Comparison of ENCODE assay signal across 1 cellular context in the genomic region with DNA sequence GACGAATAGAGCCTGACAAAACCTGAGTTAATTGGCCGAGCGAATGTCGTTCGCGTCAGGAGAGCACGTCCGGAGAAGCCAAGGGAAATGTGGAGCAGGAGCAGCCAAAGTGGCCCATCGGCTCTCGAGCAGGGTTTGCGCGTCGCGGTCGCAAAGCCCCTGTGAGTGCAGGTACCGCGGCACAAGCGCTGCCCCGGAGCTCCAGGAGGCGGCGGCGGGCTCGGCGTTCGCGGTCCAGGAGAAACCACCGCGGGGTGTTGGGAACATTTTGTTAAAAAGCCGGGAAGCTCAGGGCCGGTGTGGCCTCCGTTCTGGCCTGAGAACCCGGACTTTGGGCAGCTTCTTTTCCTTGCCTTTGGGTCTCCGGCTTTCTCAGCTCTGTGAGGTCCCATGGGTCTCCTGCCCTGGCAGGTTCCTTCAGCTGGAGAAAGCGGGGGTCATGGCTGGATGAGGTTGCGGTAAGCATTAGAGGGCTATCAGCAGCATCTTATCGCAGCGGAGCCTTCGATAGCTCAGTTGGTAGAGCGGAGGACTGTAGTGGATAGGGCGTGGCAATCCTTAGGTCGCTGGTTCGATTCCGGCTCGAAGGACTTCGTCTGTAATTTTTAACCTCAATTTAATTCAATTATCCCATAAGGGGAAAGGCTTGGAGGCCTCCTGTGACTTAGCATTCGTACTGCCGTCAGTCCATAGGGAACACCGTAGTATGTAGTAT.
TF ChIP-seq lines count a peak whose summit lies in the region.

No MANE protein-coding gene starts in this region.

TF ChIP-seq in HepG2, 621 proteins besides CTCF, POLR2A, EP300 and RAD21 (continued from another document and continues in another):
- TF ChIP-seq ZNF318 (CRISPR knock-in tag; IDR thresholded peaks at IDR 0.05) (no peak), ZNF251 (CRISPR knock-in tag; IDR thresholded peaks at IDR 0.05) (peak; percentile 91), SMC3 (IDR thresholded peaks at IDR 0.05; ENCODE audit: low read length) (no peak; the same call in none of the 2 replicates), ETV6 (CRISPR knock-in tag; conservative IDR thresholded peaks at IDR 0.05) (peak; percentile 79; the same call in 1 of the 2 replicates), NR2F6 (IDR thresholded peaks at IDR 0.05) (peak; percentile 75), NR2F6 (CRISPR knock-in tag; IDR thresholded peaks at IDR 0.05) (peak; percentile 82), ONECUT2 (CRISPR knock-in tag; IDR thresholded peaks at IDR 0.05) (0 out of 2 replicates have a peak, but pooled peaks have one; percentile 8), CHCHD3 (CRISPR knock-in tag; IDR thresholded peaks at IDR 0.05) (peak; percentile 63; the same call in 1 of the 2 replicates), ZNF839 (CRISPR knock-in tag; IDR thresholded peaks at IDR 0.05; ENCODE audit: borderline replicate concordance) (no peak; the same call in 1 of the 2 replicates), CREB1 (IDR thresholded peaks at IDR 0.05) (peak; percentile 17; the same call in 1 of the 2 replicates), CREB1 (CRISPR knock-in tag; IDR thresholded peaks at IDR 0.05) (no peak), ZFP90 (CRISPR knock-in tag; IDR thresholded peaks at IDR 0.05; ENCODE audit: borderline replicate concordance) (peak; percentile 97), ZSCAN21 (CRISPR knock-in tag; IDR thresholded peaks at IDR 0.05; ENCODE audit: borderline replicate concordance) (no peak; the same call in 1 of the 2 replicates), SOX6 (IDR thresholded peaks at IDR 0.05) (no peak), SOX6 (CRISPR knock-in tag; IDR thresholded peaks at IDR 0.05) (peak; percentile 63), RARA (CRISPR knock-in tag; IDR thresholded peaks at IDR 0.05) (peak; percentile 43; the same call in 1 of the 2 replicates), ZNF891 (CRISPR knock-in tag; IDR thresholded peaks at IDR 0.05) (peak; percentile 66; the same call in 1 of the 2 replicates), MAF1 (CRISPR knock-in tag; IDR thresholded peaks at IDR 0.05; ENCODE audit: borderline replicate concordance) (peak; percentile 98), ZNF335 (CRISPR knock-in tag; IDR thresholded peaks at IDR 0.05) (peak; percentile 61), ZNF12 (CRISPR knock-in tag; IDR thresholded peaks at IDR 0.05) (peak; percentile 61), ZNF660 (CRISPR knock-in tag; IDR thresholded peaks at IDR 0.05; ENCODE audit: borderline replicate concordance, low read depth) (no peak), ZNF138 (CRISPR knock-in tag; IDR thresholded peaks at IDR 0.05; ENCODE audit: low read depth) (0 out of 2 replicates have a peak, but pooled peaks have one; percentile 60), MLX (CRISPR knock-in tag; IDR thresholded peaks at IDR 0.05) (peak; percentile 11; the same call in 1 of the 2 replicates), ZNF441 (CRISPR knock-in tag; IDR thresholded peaks at IDR 0.05; ENCODE audit: borderline replicate concordance) (peak; percentile 64; the same call in 1 of the 2 replicates), RFX5 (IDR thresholded peaks at IDR 0.05; ENCODE audit: low read depth, low read length) (no peak), ATF7-NPFF (CRISPR knock-in tag; IDR thresholded peaks at IDR 0.05; ENCODE audit: low read depth) (peak; percentile 51; the same call in 1 of the 2 replicates), RBM22 (optimal IDR thresholded peaks at IDR 0.05; ENCODE audit: low read length) (peak; percentile 92), ZNF326 (CRISPR knock-in tag; IDR thresholded peaks at IDR 0.05; ENCODE audit: borderline replicate concordance) (peak; percentile 88; the same call in 1 of the 2 replicates), STAG1 (CRISPR knock-in tag; IDR thresholded peaks at IDR 0.05) (peak; percentile 48; the same call in 1 of the 2 replicates), RAD51 (IDR thresholded peaks at IDR 0.05; ENCODE audit: borderline replicate concordance) (no peak), PAX8 (CRISPR knock-in tag; IDR thresholded peaks at IDR 0.05; ENCODE audit: borderline replicate concordance) (0 out of 2 replicates have a peak, but pooled peaks have one; percentile 14), ZNF549 (CRISPR knock-in tag; IDR thresholded peaks at IDR 0.05) (no peak), FIP1L1 (IDR thresholded peaks at IDR 0.05; ENCODE audit: borderline replicate concordance, insufficient read depth, low read depth, low read length) (no peak)
- TF ChIP-seq, protein P1, sequence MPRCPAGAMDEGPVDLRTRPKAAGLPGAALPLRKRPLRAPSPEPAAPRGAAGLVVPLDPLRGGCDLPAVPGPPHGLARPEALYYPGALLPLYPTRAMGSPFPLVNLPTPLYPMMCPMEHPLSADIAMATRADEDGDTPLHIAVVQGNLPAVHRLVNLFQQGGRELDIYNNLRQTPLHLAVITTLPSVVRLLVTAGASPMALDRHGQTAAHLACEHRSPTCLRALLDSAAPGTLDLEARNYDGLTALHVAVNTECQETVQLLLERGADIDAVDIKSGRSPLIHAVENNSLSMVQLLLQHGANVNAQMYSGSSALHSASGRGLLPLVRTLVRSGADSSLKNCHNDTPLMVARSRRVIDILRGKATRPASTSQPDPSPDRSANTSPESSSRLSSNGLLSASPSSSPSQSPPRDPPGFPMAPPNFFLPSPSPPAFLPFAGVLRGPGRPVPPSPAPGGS (CRISPR knock-in tag; IDR thresholded peaks at IDR 0.05) = peak; percentile 98
- TF ChIP-seq, protein P2, sequence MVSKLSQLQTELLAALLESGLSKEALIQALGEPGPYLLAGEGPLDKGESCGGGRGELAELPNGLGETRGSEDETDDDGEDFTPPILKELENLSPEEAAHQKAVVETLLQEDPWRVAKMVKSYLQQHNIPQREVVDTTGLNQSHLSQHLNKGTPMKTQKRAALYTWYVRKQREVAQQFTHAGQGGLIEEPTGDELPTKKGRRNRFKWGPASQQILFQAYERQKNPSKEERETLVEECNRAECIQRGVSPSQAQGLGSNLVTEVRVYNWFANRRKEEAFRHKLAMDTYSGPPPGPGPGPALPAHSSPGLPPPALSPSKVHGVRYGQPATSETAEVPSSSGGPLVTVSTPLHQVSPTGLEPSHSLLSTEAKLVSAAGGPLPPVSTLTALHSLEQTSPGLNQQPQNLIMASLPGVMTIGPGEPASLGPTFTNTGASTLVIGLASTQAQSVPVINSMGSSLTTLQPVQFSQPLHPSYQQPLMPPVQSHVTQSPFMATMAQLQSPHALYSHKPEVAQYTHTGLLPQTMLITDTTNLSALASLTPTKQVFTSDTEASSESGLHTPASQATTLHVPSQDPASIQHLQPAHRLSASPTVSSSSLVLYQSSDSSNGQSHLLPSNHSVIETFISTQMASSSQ (IDR thresholded peaks at IDR 0.05; ENCODE audit: low read depth) = peak; percentile 64; the same call in 1 of the 2 replicates
- TF ChIP-seq, protein P2 (CRISPR knock-in tag; IDR thresholded peaks at IDR 0.05; ENCODE audit: borderline replicate concordance) = no peak
- TF ChIP-seq, protein P3, sequence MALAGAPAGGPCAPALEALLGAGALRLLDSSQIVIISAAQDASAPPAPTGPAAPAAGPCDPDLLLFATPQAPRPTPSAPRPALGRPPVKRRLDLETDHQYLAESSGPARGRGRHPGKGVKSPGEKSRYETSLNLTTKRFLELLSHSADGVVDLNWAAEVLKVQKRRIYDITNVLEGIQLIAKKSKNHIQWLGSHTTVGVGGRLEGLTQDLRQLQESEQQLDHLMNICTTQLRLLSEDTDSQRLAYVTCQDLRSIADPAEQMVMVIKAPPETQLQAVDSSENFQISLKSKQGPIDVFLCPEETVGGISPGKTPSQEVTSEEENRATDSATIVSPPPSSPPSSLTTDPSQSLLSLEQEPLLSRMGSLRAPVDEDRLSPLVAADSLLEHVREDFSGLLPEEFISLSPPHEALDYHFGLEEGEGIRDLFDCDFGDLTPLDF (CRISPR knock-in tag; IDR thresholded peaks at IDR 0.05) = peak; percentile 31
- TF ChIP-seq, protein P4, sequence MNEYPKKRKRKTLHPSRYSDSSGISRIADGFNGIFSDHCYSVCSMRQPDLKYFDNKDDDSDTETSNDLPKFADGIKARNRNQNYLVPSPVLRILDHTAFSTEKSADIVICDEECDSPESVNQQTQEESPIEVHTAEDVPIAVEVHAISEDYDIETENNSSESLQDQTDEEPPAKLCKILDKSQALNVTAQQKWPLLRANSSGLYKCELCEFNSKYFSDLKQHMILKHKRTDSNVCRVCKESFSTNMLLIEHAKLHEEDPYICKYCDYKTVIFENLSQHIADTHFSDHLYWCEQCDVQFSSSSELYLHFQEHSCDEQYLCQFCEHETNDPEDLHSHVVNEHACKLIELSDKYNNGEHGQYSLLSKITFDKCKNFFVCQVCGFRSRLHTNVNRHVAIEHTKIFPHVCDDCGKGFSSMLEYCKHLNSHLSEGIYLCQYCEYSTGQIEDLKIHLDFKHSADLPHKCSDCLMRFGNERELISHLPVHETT (CRISPR knock-in tag; conservative IDR thresholded peaks at IDR 0.05) = peak; percentile 17
